In the genomic region with DNA sequence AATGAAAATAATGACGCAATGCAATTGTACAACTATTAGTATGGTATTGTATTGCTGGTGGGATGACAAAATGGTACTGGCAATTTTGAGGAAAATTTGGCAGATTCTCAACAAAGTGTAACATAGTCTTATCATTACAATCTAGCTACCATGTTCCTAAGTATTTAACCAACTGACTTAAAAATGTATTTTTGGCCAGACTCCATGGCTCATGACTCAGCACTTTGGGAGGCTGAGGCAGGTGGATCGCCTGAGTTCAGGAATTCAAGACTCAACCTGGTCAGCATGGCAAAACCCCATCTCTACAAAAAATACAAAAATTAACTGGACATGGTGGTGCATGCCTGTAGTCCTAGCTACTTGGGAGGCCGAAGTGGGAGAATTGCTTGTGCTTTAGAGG, we compare ENCODE assay signal across 1 cellular context.
TF ChIP-seq lines count a peak whose summit lies in the region.

No MANE protein-coding gene starts in this region.

TF ChIP-seq in SK-N-SH, 30 proteins besides CTCF, POLR2A, EP300 and RAD21 (continued from another document):
- TF ChIP-seq REST (IDR thresholded peaks at IDR 0.05; ENCODE audit: low read depth, low read length) (no peak), SMC3 (IDR thresholded peaks at IDR 0.05; ENCODE audit: low read depth, low read length) (no peak), FOSL2 (IDR thresholded peaks at IDR 0.05; ENCODE audit: borderline replicate concordance, low read depth) (no peak), TAF1 (IDR thresholded peaks at IDR 0.05; ENCODE audit: borderline replicate concordance, low read depth, low read length) (no peak), RCOR1 (IDR thresholded peaks at IDR 0.05; ENCODE audit: low read length) (no peak), MAX (IDR thresholded peaks at IDR 0.05; ENCODE audit: low read depth) (no peak), JUND (IDR thresholded peaks at IDR 0.05) (no peak), NFIC (IDR thresholded peaks at IDR 0.05; ENCODE audit: borderline replicate concordance) (peak; percentile 66; the same call in 1 of the 2 replicates), FOXJ3 (CRISPR knock-in tag; IDR thresholded peaks at IDR 0.05) (no peak), USF1 (IDR thresholded peaks at IDR 0.05; ENCODE audit: borderline replicate concordance, low read depth) (no peak)
- TF ChIP-seq, protein P1, sequence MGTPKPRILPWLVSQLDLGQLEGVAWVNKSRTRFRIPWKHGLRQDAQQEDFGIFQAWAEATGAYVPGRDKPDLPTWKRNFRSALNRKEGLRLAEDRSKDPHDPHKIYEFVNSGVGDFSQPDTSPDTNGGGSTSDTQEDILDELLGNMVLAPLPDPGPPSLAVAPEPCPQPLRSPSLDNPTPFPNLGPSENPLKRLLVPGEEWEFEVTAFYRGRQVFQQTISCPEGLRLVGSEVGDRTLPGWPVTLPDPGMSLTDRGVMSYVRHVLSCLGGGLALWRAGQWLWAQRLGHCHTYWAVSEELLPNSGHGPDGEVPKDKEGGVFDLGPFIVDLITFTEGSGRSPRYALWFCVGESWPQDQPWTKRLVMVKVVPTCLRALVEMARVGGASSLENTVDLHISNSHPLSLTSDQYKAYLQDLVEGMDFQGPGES (IDR thresholded peaks at IDR 0.05; ENCODE audit: low read depth, low read length): no peak
